24 cellular contexts compared by ENCODE assay signal in genomic region chr2:23464156-23464555, GRCh38.
"Had no signal": no experiment of that assay in that cellular context is flagged by ENCODE, and none has a peak within 500 bp of the region (broad histone marks: within the 10 kb centered on the region; RNA-seq: fewer than 3 reads in every experiment).

No MANE protein-coding gene starts in this region.

- H3K36me3 ChIP-seq: gastrocnemius medialis, left lung, prostate gland, right atrium auricular region, tibial artery had no signal

- H3K4me3 Mint-ChIP-seq: naive thymus-derived CD4-positive, alpha-beta T cell; nephron; stimulated activated memory B cell treated with anti-CD40 and anti-IgM and Interleukin-4, amounts not matched to agents 10 μg/mL and 1 μg/mL and 100 μg/mL, for 72 hours; type B pancreatic cell had no signal

- H3K4me1 ChIP-seq: gastrocnemius medialis, left lung, prostate gland, right atrium auricular region, testis had no signal

- H3K27ac ChIP-seq: dorsolateral prefrontal cortex, gastrocnemius medialis, left lung, prostate gland, right atrium auricular region, testis, tibial artery had no signal

- DNase-seq: dorsolateral prefrontal cortex; effector CD4-positive, alpha-beta T cell; foreskin fibroblast; gastrocnemius medialis; hippocampal formation; left cardiac atrium; left lung; mesendoderm; midbrain; naive thymus-derived CD4-positive, alpha-beta T cell; nucleus accumbens; stimulated activated CD4-positive, alpha-beta T cell treated with anti-CD3 and anti-CD28 coated beads, Interleukin-2, amount 100 ng/mL, for 24 hours; stimulated activated CD4-positive, alpha-beta T cell treated with anti-CD3 and anti-CD28 coated beads, Interleukin-4, amount 100 ng/mL, for 4 hours; stimulated activated naive CD8-positive, alpha-beta T cell treated with anti-CD3 and anti-CD28 coated beads, Interleukin-15, Interleukin-2, amounts not matched to agents 100 U/mL and 50 U/mL, for 24 hours; substantia nigra; testis; tibial artery had no signal

- H3K4me3 ChIP-seq: dorsolateral prefrontal cortex, gastrocnemius medialis, left lung, prostate gland, right atrium auricular region, smooth muscle cell, testis, tibial artery had no signal

- H3K9me3 ChIP-seq: gastrocnemius medialis, left lung, prostate gland, right atrium auricular region, testis, tibial artery had no signal

- H3K27ac Mint-ChIP-seq: naive thymus-derived CD4-positive, alpha-beta T cell; nephron; stimulated activated memory B cell treated with anti-CD40 and anti-IgM and Interleukin-4, amounts not matched to agents 10 μg/mL and 1 μg/mL and 100 μg/mL, for 72 hours; type B pancreatic cell had no signal

- H3K27me3 ChIP-seq: gastrocnemius medialis, right atrium auricular region, testis, tibial artery had no signal

- ATAC-seq: gastrocnemius medialis; left cardiac atrium; left lung; naive thymus-derived CD4-positive, alpha-beta T cell; sciatic nerve; stimulated activated memory B cell treated with anti-CD40 and anti-IgM and Interleukin-4, amounts not matched to agents 10 μg/mL and 1 μg/mL and 100 μg/mL, for 72 hours; stimulated activated naive CD8-positive, alpha-beta T cell treated with anti-CD3 and anti-CD28 coated beads, Interleukin-15, Interleukin-2, amounts not matched to agents 100 U/mL and 50 U/mL, for 24 hours had no signal

- H3K36me3 Mint-ChIP-seq: stimulated activated memory B cell treated with anti-CD40 and anti-IgM and Interleukin-4, amounts not matched to agents 10 μg/mL and 1 μg/mL and 100 μg/mL, for 72 hours had no signal

- H3K4me2 ChIP-seq: smooth muscle cell had no signal

- H3K9me3 Mint-ChIP-seq: naive thymus-derived CD4-positive, alpha-beta T cell; nephron; stimulated activated memory B cell treated with anti-CD40 and anti-IgM and Interleukin-4, amounts not matched to agents 10 μg/mL and 1 μg/mL and 100 μg/mL, for 72 hours; type B pancreatic cell had no signal

- H3K27me3 Mint-ChIP-seq: type B pancreatic cell had no signal
